ENCODE assay signal across 26 cellular contexts in the genomic region with DNA sequence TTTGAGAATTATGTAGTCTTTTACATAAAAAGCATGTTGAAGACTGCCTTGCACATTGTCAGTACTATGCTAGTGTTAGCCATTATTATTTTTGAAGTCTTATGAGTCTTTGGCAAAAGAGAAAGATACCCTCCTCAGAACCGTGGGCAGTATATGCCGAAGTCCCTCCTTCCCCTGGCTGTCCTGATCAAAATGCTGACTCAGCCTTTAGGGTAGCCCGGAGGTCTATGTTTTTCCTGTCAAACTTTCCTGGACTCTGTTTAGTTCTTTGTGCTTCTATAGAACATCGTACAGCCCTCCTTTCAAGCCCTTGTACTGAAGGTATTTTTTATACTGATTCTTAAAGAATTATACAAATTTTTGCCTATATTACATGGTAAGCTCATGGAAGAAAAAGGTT.
DNase-seq lines count a peak whose midpoint lies in the region; ATAC-seq, FAIRE-seq and TF ChIP-seq lines count a peak whose summit lies in the region.
"Had no signal": no experiment of that assay in that cellular context is flagged by ENCODE, and none has a peak within 500 bp of the region (broad histone marks: within the 10 kb centered on the region; RNA-seq: fewer than 3 reads in every experiment).

No MANE protein-coding gene starts in this region.

- H3K27me3 Mint-ChIP-seq in MCF 10A (ENCODE audit: insufficient read depth, unreplicated experiment) = peaks cover 18% of the 10 kb centered on the region

- H2AK5ac ChIP-seq in IMR-90 (ENCODE audit: low read depth, low read length) (no peak overlapping the region), H1 (ENCODE audit: low read depth, low read length) (no peak overlapping the region)

- H3K14ac ChIP-seq in IMR-90 (replicated peaks; ENCODE audit: low read depth, low read length) (no peak overlapping the region), H1 (ENCODE audit: insufficient read length) (no peak overlapping the region)

- TF ChIP-seq POLR2A in HepG2 (IDR thresholded peaks at IDR 0.05; ENCODE audit: insufficient read depth in 1 of 2, low read depth in 2 of 2, low read length in 2 of 2) (no peak), right lobe of liver (IDR thresholded peaks at IDR 0.05) (no peak), IMR-90 (IDR thresholded peaks at IDR 0.05; ENCODE audit: low read depth, low read length) (no peak), H1 (IDR thresholded peaks at IDR 0.05; ENCODE audit: control extremely low read depth in 1 of 2, low read depth in 2 of 2, low read length in 2 of 2) (no peak)

- no peak overlapping the region for H3K27ac ChIP-seq in HepG2 (ENCODE audit: extremely low read length, insufficient read depth, low read length)
- H3K27ac ChIP-seq in right lobe of liver = no peak overlapping the region
- H3K27ac ChIP-seq in IMR-90 (ENCODE audit: insufficient read depth, low read length) = no peak overlapping the region
- no peak overlapping the region for H3K27ac ChIP-seq in H1 (ENCODE audit: low read depth, low read length)
- H3K27ac ChIP-seq: 22Rv1, BLaER1 had no signal

- H3K27ac Mint-ChIP-seq in MCF 10A (ENCODE audit: low read depth, unreplicated experiment) = no peak overlapping the region
- H3K27ac Mint-ChIP-seq: CD14-positive monocyte; CD4-positive, alpha-beta memory T cell; CD4-positive, CD25-positive, alpha-beta regulatory T cell; CD8-positive, alpha-beta memory T cell had no signal

- H3K9ac ChIP-seq in HepG2 (ENCODE audit: insufficient read depth, low read depth, low read length) (no peak overlapping the region), IMR-90 (ENCODE audit: low read depth, low read length) (no peak overlapping the region), H1 (replicated peaks in 1 of 4; ENCODE audit: extremely low read depth in 1 of 4, low read depth in 3 of 4, low read length in 3 of 4) (no peak overlapping the region)
- H3K9ac ChIP-seq: BLaER1 had no signal

- H4K5ac ChIP-seq in IMR-90 (ENCODE audit: low read depth, low read length) (no peak overlapping the region), H1 (ENCODE audit: insufficient read length, low read depth, low read length) (no peak overlapping the region)

- TF ChIP-seq RAD21 in HepG2 (CRISPR knock-in tag; IDR thresholded peaks at IDR 0.05) = no peak
- TF ChIP-seq RAD21 in IMR-90 (IDR thresholded peaks at IDR 0.05; ENCODE audit: low read length) = no peak
- no peak for TF ChIP-seq RAD21 in H1 (IDR thresholded peaks at IDR 0.05 in 1 of 2, conservative IDR thresholded peaks at IDR 0.05 in 1 of 2; ENCODE audit: low read depth in 2 of 2, low read length in 2 of 2)

- H3K79me2 ChIP-seq in HepG2 (ENCODE audit: insufficient read depth, low read length) = no peaks in the 10 kb centered on the region
- H3K79me2 ChIP-seq in H1 (ENCODE audit: control insufficient read depth in 1 of 2, insufficient read depth in 2 of 2, low read length in 2 of 2) = no peaks in the 10 kb centered on the region

- H3K36me3 ChIP-seq in HepG2 (replicated peaks in 1 of 2; ENCODE audit: control insufficient read depth in 1 of 2, insufficient read depth in 2 of 2, low read length in 2 of 2) (no peaks in the 10 kb centered on the region), right lobe of liver (no peaks in the 10 kb centered on the region), IMR-90 (ENCODE audit: control insufficient read depth, insufficient read depth, low read length) (no peaks in the 10 kb centered on the region), H1 (ENCODE audit: control insufficient read depth in 2 of 4, insufficient read depth in 4 of 4, low read length in 3 of 4) (no peaks in the 10 kb centered on the region)
- H3K36me3 ChIP-seq: BE2C, BLaER1 had no signal

- no peaks in the 10 kb centered on the region for H3K9me3 ChIP-seq in HepG2 (ENCODE audit: low read length)
- H3K9me3 ChIP-seq in right lobe of liver = no peaks in the 10 kb centered on the region
- no peaks in the 10 kb centered on the region for H3K9me3 ChIP-seq in IMR-90 (ENCODE audit: control insufficient read depth, insufficient read depth, low read length)
- H3K9me3 ChIP-seq in H1 (ENCODE audit: insufficient read depth in 2 of 2, low read depth in 1 of 2, low read length in 1 of 2) = no peaks in the 10 kb centered on the region
- H3K9me3 ChIP-seq: BE2C, BLaER1 had no signal

- H2AFZ ChIP-seq in HepG2 (ENCODE audit: low read length) = no peak overlapping the region
- H2AFZ ChIP-seq in IMR-90 (replicated peaks; ENCODE audit: low read length, poor library complexity) = no peak overlapping the region
- no peak overlapping the region for H2AFZ ChIP-seq in H1 (ENCODE audit: low read length)

- in situ Hi-C loops in HepG2 (cut with HindIII; ENCODE audit: extremely low pct_ligation_motif_present, low pct_unique_long_range_greater_than_20kb) = no loop called here
- in situ Hi-C loops in IMR-90 (cut with MboI; ENCODE audit: low sequenced_read_pairs) = no loop called here

- 16% methylated on average over 4 of the region's 4 CpGs for WGBS in HepG2 (ENCODE audit: low lambda C conversion rate)
- WGBS in right lobe of liver (ENCODE audit: insufficient coverage, low coverage, low lambda C conversion rate, missing lambda C conversion rate) = 48% methylated on average over 4 of the region's 4 CpGs
- no CpG with 5 or more reads among the region's 4 CpGs for WGBS in IMR-90 (ENCODE audit: extremely low coverage in 2 of 2, insufficient read length in 1 of 2), 2 experiments
- WGBS in H1 (ENCODE audit: extremely low coverage in 1 of 2, insufficient coverage in 1 of 2, insufficient read length in 1 of 2, insufficient replicate concordance in 2 of 2, low coverage in 1 of 2, low lambda C conversion rate in 2 of 2, missing lambda C conversion rate in 1 of 2), 2 experiments = 96% methylated on average over 4 of the region's 4 CpGs; no CpG with 5 or more reads in 1 of the 2 experiments

- H2BK5ac ChIP-seq in IMR-90 (ENCODE audit: low read depth, low read length, poor library complexity, severe bottlenecking) (no peak overlapping the region), H1 (ENCODE audit: low read depth, low read length) (no peak overlapping the region)

- no peak overlapping the region for H3K56ac ChIP-seq in IMR-90 (ENCODE audit: extremely low read depth, insufficient read depth, low read length)
- no peak overlapping the region for H3K56ac ChIP-seq in H1 (replicated peaks; ENCODE audit: insufficient read length, low read depth, low read length)

- H3K27me3 ChIP-seq in HepG2 (ENCODE audit: control insufficient read depth in 1 of 2, insufficient read depth in 2 of 2, low read length in 2 of 2) (peaks cover 0 to 23% of the 10 kb centered on the region in 2 experiments; a peak in 2 of 5 replicates), right lobe of liver (no peaks in the 10 kb centered on the region), IMR-90 (ENCODE audit: control insufficient read depth, insufficient read depth, low read length) (peaks cover 2% of the 10 kb centered on the region; the same call in 1 of the 2 replicates), H1 (replicated peaks in 1 of 4; ENCODE audit: control insufficient read depth in 3 of 4, extremely low read depth in 1 of 4, insufficient read depth in 3 of 4, low read length in 3 of 4) (no peaks in the 10 kb centered on the region)
- H3K27me3 ChIP-seq: BE2C, BLaER1 had no signal

- H3K79me1 ChIP-seq in IMR-90 (ENCODE audit: low read depth in 1 of 2, low read length in 2 of 2) = no peaks in the 10 kb centered on the region
- H3K79me1 ChIP-seq in H1 (ENCODE audit: low read depth, low read length) = no peaks in the 10 kb centered on the region

- peaks cover 6% of the 10 kb centered on the region for H3K4me1 Mint-ChIP-seq in MCF 10A (ENCODE audit: insufficient read depth, unreplicated experiment)
- H3K4me1 Mint-ChIP-seq: CD4-positive, alpha-beta memory T cell; CD4-positive, CD25-positive, alpha-beta regulatory T cell; CD8-positive, alpha-beta memory T cell had no signal

- H3K23ac ChIP-seq in IMR-90 (ENCODE audit: low read depth, low read length) (no peak overlapping the region), H1 (ENCODE audit: insufficient read length) (no peak overlapping the region)

- H3K4me2 ChIP-seq in HepG2 (ENCODE audit: low read depth, low read length) (no peak overlapping the region), IMR-90 (ENCODE audit: low read depth, low read length) (no peak overlapping the region), H1 (ENCODE audit: insufficient read depth in 1 of 2, low read depth in 2 of 2, low read length in 2 of 2) (no peak overlapping the region)
- H3K4me2 ChIP-seq: BLaER1 had no signal

- H3K9me3 Mint-ChIP-seq in MCF 10A (ENCODE audit: unreplicated experiment) = no peaks in the 10 kb centered on the region
- H3K9me3 Mint-ChIP-seq: CD8-positive, alpha-beta memory T cell had no signal

- no peak overlapping the region for H3K4me3 ChIP-seq in HepG2 (replicated peaks in 1 of 3; ENCODE audit: insufficient read depth in 1 of 3, low read depth in 2 of 3, low read length in 3 of 3)
- no peak overlapping the region for H3K4me3 ChIP-seq in right lobe of liver
- no peak overlapping the region for H3K4me3 ChIP-seq in IMR-90 (ENCODE audit: insufficient read depth, low read depth, low read length)
- H3K4me3 ChIP-seq in H1 (ENCODE audit: extremely low read depth in 1 of 4, insufficient read depth in 2 of 4, low read depth in 3 of 4, low read length in 4 of 4) = no peak overlapping the region
- H3K4me3 ChIP-seq: BLaER1, GM12878 had no signal

- intact Hi-C loops in HepG2 (cut with micrococcal nuclease; ENCODE audit: unreplicated experiment) (no loop called here), right lobe of liver (cut with DNase I) (no loop called here), IMR-90 (cut with micrococcal nuclease) (no loop called here), MCF 10A (cut with micrococcal nuclease) (no loop called here)

- POLR2A ChIA-PET in HepG2 (lab: Yijun Ruan, JAX) (no interaction called here), IMR-90 (lab: Charles Lee; ENCODE audit: unreplicated experiment) (no interaction called here), H1 (lab: Charles Lee; ENCODE audit: partially characterized antibody) (no interaction called here), HEK293T (lab: Yijun Ruan, JAX) (no interaction called here), MCF 10A (lab: Yijun Ruan, JAX) (no interaction called here)

- CTCF ChIA-PET in HepG2 (lab: Yijun Ruan, JAX; ENCODE audit: low intra/inter-chr PET ratio, low total read pairs) = no interaction called here
- CTCF ChIA-PET in IMR-90 (lab: Yijun Ruan, JAX) = no interaction called here
- CTCF ChIA-PET in H1 (lab: Charles Lee; ENCODE audit: partially characterized antibody) = no interaction called here
- CTCF ChIA-PET in HEK293T (lab: Yijun Ruan, JAX) = no interaction called here
- CTCF ChIA-PET in MCF 10A (lab: Yijun Ruan, JAX) = no interaction called here

- H3K4me1 ChIP-seq in HepG2 (ENCODE audit: insufficient read depth, low read length) = no peaks in the 10 kb centered on the region
- H3K4me1 ChIP-seq in right lobe of liver = no peaks in the 10 kb centered on the region
- H3K4me1 ChIP-seq in IMR-90 (ENCODE audit: control insufficient read depth, insufficient read depth, low read length) = no peaks in the 10 kb centered on the region
- H3K4me1 ChIP-seq in H1 (replicated peaks in 1 of 4; ENCODE audit: control insufficient read depth in 3 of 4, insufficient read depth in 4 of 4, low read length in 3 of 4) = no peaks in the 10 kb centered on the region
- H3K4me1 ChIP-seq: BE2C had no signal

- BruUV-seq in HepG2 (replicated peaks; lab: Mats Ljungman, UMichigan) (no TSS peak), IMR-90 (replicated peaks; lab: Mats Ljungman, UMichigan) (no TSS peak), MCF 10A (replicated peaks; lab: Mats Ljungman, UMichigan) (no TSS peak)

- no peak overlapping the region for H2BK15ac ChIP-seq in IMR-90 (ENCODE audit: low read depth, low read length)
- no peak overlapping the region for H2BK15ac ChIP-seq in H1 (ENCODE audit: low read length)

- H3K36me3 Mint-ChIP-seq in MCF 10A (ENCODE audit: insufficient read depth, unreplicated experiment) = no peaks in the 10 kb centered on the region
- H3K36me3 Mint-ChIP-seq: CD14-positive monocyte; CD4-positive, alpha-beta memory T cell; CD4-positive, CD25-positive, alpha-beta regulatory T cell; CD8-positive, alpha-beta memory T cell had no signal

- ATAC-seq in HepG2 (no peak), right lobe of liver (no peak), IMR-90 (ENCODE audit: low read depth) (no peak)
- ATAC-seq: GM12878 had no signal

- no peak overlapping the region for H2BK20ac ChIP-seq in IMR-90 (ENCODE audit: low read depth, low read length)
- no peak overlapping the region for H2BK20ac ChIP-seq in H1 (ENCODE audit: low read length)

- no peak overlapping the region for H3K4me3 Mint-ChIP-seq in MCF 10A (ENCODE audit: unreplicated experiment)
- H3K4me3 Mint-ChIP-seq: CD14-positive monocyte; CD4-positive, alpha-beta memory T cell; CD4-positive, CD25-positive, alpha-beta regulatory T cell; CD8-positive, alpha-beta memory T cell had no signal

- H2BK120ac ChIP-seq in IMR-90 (ENCODE audit: low read depth, low read length) = no peak overlapping the region
- H2BK120ac ChIP-seq in H1 (replicated peaks; ENCODE audit: low read depth, low read length) = no peak overlapping the region

- H3K4ac ChIP-seq in IMR-90 (ENCODE audit: low read depth, low read length) (no peak overlapping the region), H1 (replicated peaks; ENCODE audit: insufficient read length, low read depth, low read length) (no peak overlapping the region)

- H2AK9ac ChIP-seq in IMR-90 (replicated peaks; ENCODE audit: low read depth, low read length, poor library complexity) = no peak overlapping the region

- no peak overlapping the region for H4K8ac ChIP-seq in IMR-90 (ENCODE audit: low read depth in 2 of 2, low read length in 2 of 2)
- H4K8ac ChIP-seq in H1 (ENCODE audit: extremely low read depth, insufficient read depth, low read length) = no peak overlapping the region

- dilution Hi-C loops in IMR-90 (cut with HindIII; ENCODE audit: low sequenced_read_pairs, unreplicated experiment) = no loop called here

- H4K20me1 ChIP-seq in HepG2 (ENCODE audit: insufficient read depth, low read length) (no peaks in the 10 kb centered on the region), IMR-90 (ENCODE audit: insufficient read depth, low read length) (no peaks in the 10 kb centered on the region), H1 (replicated peaks in 1 of 2; ENCODE audit: control insufficient read depth in 1 of 2, insufficient read depth in 2 of 2, low read length in 2 of 2) (no peaks in the 10 kb centered on the region)
- H4K20me1 ChIP-seq: BLaER1 had no signal

- TF ChIP-seq EP300 in HepG2 (IDR thresholded peaks at IDR 0.05; ENCODE audit: low read depth in 2 of 2, low read length in 2 of 2) = no peak
- no peak for TF ChIP-seq EP300 in HepG2 (CRISPR knock-in tag; IDR thresholded peaks at IDR 0.05; ENCODE audit: borderline replicate concordance)
- no peak for TF ChIP-seq EP300 in H1 (IDR thresholded peaks at IDR 0.05; ENCODE audit: borderline replicate concordance in 1 of 2, low read depth in 2 of 2, low read length in 2 of 2)

- H3K18ac ChIP-seq in IMR-90 (ENCODE audit: low read depth, low read length) (no peak overlapping the region), H1 (ENCODE audit: extremely low read depth, low read length) (no peak overlapping the region)

- no peak for TF ChIP-seq CTCF in HepG2 (CRISPR knock-in tag; IDR thresholded peaks at IDR 0.05)
- no peak for TF ChIP-seq CTCF in right lobe of liver (IDR thresholded peaks at IDR 0.05)
- TF ChIP-seq CTCF in IMR-90 (conservative IDR thresholded peaks at IDR 0.05; ENCODE audit: low read depth, low read length) = no peak
- TF ChIP-seq CTCF in H1 (IDR thresholded peaks at IDR 0.05; ENCODE audit: control extremely low read depth in 1 of 3, insufficient read depth in 1 of 3, low read depth in 1 of 3, low read length in 3 of 3) = no peak
- TF ChIP-seq CTCF in MCF 10A (IDR thresholded peaks at IDR 0.05; ENCODE audit: unreplicated experiment) = no peak

- H2BK12ac ChIP-seq in H1 (ENCODE audit: low read depth, low read length) = no peak overlapping the region

- no peaks in the 10 kb centered on the region; the same call in 1 of the 2 replicates for H3K23me2 ChIP-seq in H1 (ENCODE audit: low read depth, low read length)

- H4K91ac ChIP-seq in IMR-90 (ENCODE audit: insufficient read depth, low read depth, low read length) (no peak overlapping the region), H1 (replicated peaks; ENCODE audit: insufficient read length, low read length) (no peak overlapping the region)

- DNase-seq in HepG2 (ENCODE audit: low spot score) = no peak
- DNase-seq in right lobe of liver = no peak
- no peak for DNase-seq in IMR-90
- no peak for DNase-seq in H1 (ENCODE audit: low read depth in 1 of 2, low spot score in 2 of 2)
- DNase-seq in HEK293T (ENCODE audit: extremely low spot score) = no peak
- DNase-seq in MCF 10A (ENCODE audit: unreplicated experiment) = no peak
- DNase-seq: ACHN; BE2C; C1 segment of cervical spinal cord; CD4-positive, alpha-beta memory T cell; CD4-positive, CD25-positive, alpha-beta regulatory T cell; CD8-positive, alpha-beta memory T cell; COR-L47; DMS 273 treated with DMSO at 0.1 percent for 48 hours; DMS153; DMS53; DMS79; DND-41; EL; GDM1 had no signal

- FAIRE-seq in HepG2 (lab: Jason Lieb, UNC) (peak; percentile 4), H1 (lab: Jason Lieb, UNC) (no peak)
- FAIRE-seq: GM12878, GM12892, GM18507 had no signal

- no peaks in the 10 kb centered on the region; the same call in 1 of the 2 replicates for H3K9me1 ChIP-seq in IMR-90 (ENCODE audit: insufficient read depth, low read length)

Comparison
In these comparisons a context has a peak if more than half of its experiments do, and no peak if none do; other contexts are left out.
1. Of the 41 proteins assayed by ChIP-seq in both HepG2 and H1: peak only in HepG2: none; only in H1: none; in both: MAFK; in neither: 40.